10 cellular contexts compared by ENCODE assay signal in genomic region chr5:68711311-68712200, GRCh38.
DNase-seq lines count a peak whose midpoint lies in the region; ATAC-seq and TF ChIP-seq lines count a peak whose summit lies in the region.
"Had no signal": no experiment of that assay in that cellular context is flagged by ENCODE, and none has a peak within 500 bp of the region (broad histone marks: within the 10 kb centered on the region; RNA-seq: fewer than 3 reads in every experiment).

No MANE protein-coding gene starts in this region.

- ATAC-seq in DND-41 (ENCODE audit: insufficient read depth, low read depth) = peak; percentile 95
- peak; percentile 96 for ATAC-seq in GM19351 (IDR thresholded peaks at IDR 0.05; ENCODE audit: unreplicated experiment)
- ATAC-seq in HG03196 (IDR thresholded peaks at IDR 0.05; ENCODE audit: unreplicated experiment) = peak; percentile 93
- ATAC-seq: HCT116 had no signal

- CTCF ChIA-PET in HEK293T (lab: Yijun Ruan, JAX) = interaction anchor here (0.7 kb wide), 1 partner anchor 121 kb away, joined by 3 read pairs; no protein-coding TSS in a partner anchor

- no peaks in the 10 kb centered on the region for H3K36me3 Mint-ChIP-seq in type B pancreatic cell

- H2AFZ ChIP-seq in DND-41 (ENCODE audit: low read depth, low read length) = no peak overlapping the region

- TF ChIP-seq POLR2A in stomach (IDR thresholded peaks at IDR 0.05) = no peak

- H3K4me2 ChIP-seq in DND-41 (ENCODE audit: insufficient read depth, low read length) = no peak overlapping the region

- H3K27ac ChIP-seq in DND-41 (ENCODE audit: low read length) (0 out of 2 replicates have a peak overlapping the region, but pooled peaks have one; percentile 9), angular gyrus (ENCODE audit: low read depth, low read length) (peak overlapping the region; percentile 27), stomach (no peak overlapping the region)
- H3K27ac ChIP-seq: neutrophil had no signal

- H4K20me1 ChIP-seq in DND-41 (ENCODE audit: insufficient read depth, low read length) = no peaks in the 10 kb centered on the region

- H3K4me1 ChIP-seq in DND-41 (ENCODE audit: insufficient read depth, low read length) (peaks cover 18% of the 10 kb centered on the region), stomach (peaks cover 0 to 10% (median 0%) of the 10 kb centered on the region in 4 donors)

- peaks cover 24% of the 10 kb centered on the region for H3K4me1 Mint-ChIP-seq in type B pancreatic cell (ENCODE audit: unreplicated experiment)

- WGBS in stomach, 5 donors = 55 to 82% (median 71%) methylated on average over 5 to 6 of the region's 6 CpGs

- peak; percentile 11 for DNase-seq in DND-41
- DNase-seq in type B pancreatic cell (ENCODE audit: extremely low spot score, unreplicated experiment) = no peak
- DNase-seq in HEK293T (ENCODE audit: extremely low spot score) = no peak
- no peak for DNase-seq in HuH-7.5 (ENCODE audit: low spot score)
- no peak for DNase-seq in stomach

- no peak overlapping the region for H3K9ac ChIP-seq in DND-41 (ENCODE audit: low read depth, low read length)

- no peak for TF ChIP-seq EP300 in stomach (IDR thresholded peaks at IDR 0.05)

- H3K27me3 ChIP-seq in DND-41 (ENCODE audit: insufficient read depth, low read length, poor library complexity) = no peaks in the 10 kb centered on the region
- H3K27me3 ChIP-seq in stomach = no peaks in the 10 kb centered on the region
- H3K27me3 ChIP-seq: neutrophil had no signal

- H3K36me3 ChIP-seq in DND-41 (ENCODE audit: insufficient read depth, low read length) = no peaks in the 10 kb centered on the region
- no peaks in the 10 kb centered on the region for H3K36me3 ChIP-seq in stomach
- H3K36me3 ChIP-seq: neutrophil had no signal

- H3K4me3 ChIP-seq in DND-41 (ENCODE audit: low read depth in 1 of 2, low read length in 2 of 2) = no peak overlapping the region
- no peak overlapping the region for H3K4me3 ChIP-seq in stomach

- intact Hi-C loops in stomach (cut with DNase I; ENCODE audit: low total_unique reads) = no loop called here

- H3K9me3 ChIP-seq in DND-41 (ENCODE audit: insufficient read depth, low read length, severe bottlenecking) = peaks cover 4% of the 10 kb centered on the region
- no peaks in the 10 kb centered on the region for H3K9me3 ChIP-seq in stomach
- H3K9me3 ChIP-seq: neutrophil had no signal

- H3K4me3 Mint-ChIP-seq in type B pancreatic cell = no peak overlapping the region

- no peak for TF ChIP-seq CTCF in DND-41 (IDR thresholded peaks at IDR 0.05; ENCODE audit: borderline replicate concordance, extremely low read depth, low read length, poor library complexity, severe bottlenecking)
- no peak for TF ChIP-seq CTCF in type B pancreatic cell (conservative IDR thresholded peaks at IDR 0.05)
- TF ChIP-seq CTCF in stomach (IDR thresholded peaks at IDR 0.05) = no peak

- H3K27ac Mint-ChIP-seq in type B pancreatic cell = peak overlapping the region; percentile 0

- peaks cover 5% of the 10 kb centered on the region for H3K9me3 Mint-ChIP-seq in type B pancreatic cell

- H3K79me2 ChIP-seq in DND-41 (ENCODE audit: insufficient read depth, low read length) = no peaks in the 10 kb centered on the region

- H3K27me3 Mint-ChIP-seq in type B pancreatic cell = peaks cover 3% of the 10 kb centered on the region

- POLR2A ChIA-PET in HEK293T (lab: Yijun Ruan, JAX) = interaction anchor here (0.8 kb wide), 1 partner anchor 13 kb away, joined by 3 read pairs; no protein-coding TSS in a partner anchor

TF ChIP-seq in HEK293T, 16 proteins besides CTCF, POLR2A, EP300 and RAD21:
- TF ChIP-seq ARNT (IDR thresholded peaks at IDR 0.05) = no peak
- TF ChIP-seq SUZ12 (IDR thresholded peaks at IDR 0.05) = no peak
- TF ChIP-seq TARDBP (IDR thresholded peaks at IDR 0.05) = no peak
- no peak for TF ChIP-seq FOXK2 (IDR thresholded peaks at IDR 0.05)
- TF ChIP-seq HDGF (IDR thresholded peaks at IDR 0.05; ENCODE audit: borderline replicate concordance) = no peak
- no peak for TF ChIP-seq PKNOX1 (IDR thresholded peaks at IDR 0.05)
TF ChIP-seq in HEK293T: peak in this region for 0.

Comparison
In these comparisons a context has a peak if more than half of its experiments do, and no peak if none do; other contexts are left out.
1. H3K27ac ChIP-seq: peak in DND-41 (single experiment) and angular gyrus (single experiment); none in stomach (0 of 5).
2. Peak in every context shown above with its lines, with median percentiles within 50 percentile points of each other: ATAC-seq.